In the genomic region with DNA sequence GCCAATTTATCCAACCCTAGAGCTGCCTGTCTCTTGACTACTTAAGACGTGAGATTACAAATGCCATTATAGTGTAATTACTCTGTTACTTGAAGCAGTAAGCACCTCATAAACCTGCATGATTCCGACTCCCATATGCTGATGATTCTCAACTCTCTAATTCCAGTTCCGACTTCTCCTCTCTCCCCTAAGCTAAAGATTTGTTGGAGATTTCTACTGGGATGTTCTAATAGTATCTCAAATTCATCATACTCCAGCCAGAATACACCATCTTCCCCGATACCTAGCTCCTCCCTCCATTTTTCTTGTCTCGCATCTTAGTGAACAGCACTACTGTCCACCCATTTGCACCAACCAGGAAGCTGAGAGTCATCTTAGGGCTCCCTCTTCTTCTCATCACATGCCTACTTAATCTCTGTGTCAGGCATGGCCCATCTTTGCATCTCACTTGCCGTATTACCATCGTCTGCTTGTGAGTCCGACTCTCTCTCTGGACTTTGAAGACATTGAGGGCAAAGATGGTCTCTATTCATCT, we compare ENCODE assay signal across 1 cellular context.
TF ChIP-seq lines count a peak whose summit lies in the region.

No MANE protein-coding gene starts in this region.

TF ChIP-seq in K562, 482 proteins besides CTCF, POLR2A, EP300 and RAD21 (continued from another document and continues in another):
- TF ChIP-seq SAFB2 (IDR thresholded peaks at IDR 0.05; ENCODE audit: borderline replicate concordance, low read depth, low read length, severe bottlenecking), result no peak
- TF ChIP-seq TOE1 (IDR thresholded peaks at IDR 0.05; ENCODE audit: borderline replicate concordance), result no peak
- no peak for TF ChIP-seq TOE1 (CRISPR knock-in tag; IDR thresholded peaks at IDR 0.05; ENCODE audit: borderline replicate concordance, low read depth)
- TF ChIP-seq, protein P1, sequence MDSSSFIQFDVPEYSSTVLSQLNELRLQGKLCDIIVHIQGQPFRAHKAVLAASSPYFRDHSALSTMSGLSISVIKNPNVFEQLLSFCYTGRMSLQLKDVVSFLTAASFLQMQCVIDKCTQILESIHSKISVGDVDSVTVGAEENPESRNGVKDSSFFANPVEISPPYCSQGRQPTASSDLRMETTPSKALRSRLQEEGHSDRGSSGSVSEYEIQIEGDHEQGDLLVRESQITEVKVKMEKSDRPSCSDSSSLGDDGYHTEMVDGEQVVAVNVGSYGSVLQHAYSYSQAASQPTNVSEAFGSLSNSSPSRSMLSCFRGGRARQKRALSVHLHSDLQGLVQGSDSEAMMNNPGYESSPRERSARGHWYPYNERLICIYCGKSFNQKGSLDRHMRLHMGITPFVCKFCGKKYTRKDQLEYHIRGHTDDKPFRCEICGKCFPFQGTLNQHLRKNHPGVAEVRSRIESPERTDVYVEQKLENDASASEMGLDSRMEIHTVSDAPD (CRISPR knock-in tag; IDR thresholded peaks at IDR 0.05), result no peak
- 0 out of 2 replicates have a peak, but pooled peaks have one; percentile 34 for TF ChIP-seq ELF4 (CRISPR knock-in tag; IDR thresholded peaks at IDR 0.05)
- no peak for TF ChIP-seq ZNF347 (CRISPR knock-in tag; IDR thresholded peaks at IDR 0.05; ENCODE audit: low read depth)
- TF ChIP-seq SPI1 (IDR thresholded peaks at IDR 0.05; ENCODE audit: borderline replicate concordance, low read depth, low read length), result no peak
- TF ChIP-seq ZC3H11A (IDR thresholded peaks at IDR 0.05; ENCODE audit: low read depth, low read length), result no peak
- no peak for TF ChIP-seq PRMT5 (CRISPR knock-in tag; IDR thresholded peaks at IDR 0.05)
- no peak for TF ChIP-seq SREBF2 (CRISPR knock-in tag; IDR thresholded peaks at IDR 0.05)
- 0 out of 2 replicates have a peak, but pooled peaks have one; percentile 13 for TF ChIP-seq PTTG1 (tag; IDR thresholded peaks at IDR 0.05; ENCODE audit: low read depth)
- TF ChIP-seq, protein P2, sequence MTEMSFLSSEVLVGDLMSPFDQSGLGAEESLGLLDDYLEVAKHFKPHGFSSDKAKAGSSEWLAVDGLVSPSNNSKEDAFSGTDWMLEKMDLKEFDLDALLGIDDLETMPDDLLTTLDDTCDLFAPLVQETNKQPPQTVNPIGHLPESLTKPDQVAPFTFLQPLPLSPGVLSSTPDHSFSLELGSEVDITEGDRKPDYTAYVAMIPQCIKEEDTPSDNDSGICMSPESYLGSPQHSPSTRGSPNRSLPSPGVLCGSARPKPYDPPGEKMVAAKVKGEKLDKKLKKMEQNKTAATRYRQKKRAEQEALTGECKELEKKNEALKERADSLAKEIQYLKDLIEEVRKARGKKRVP (CRISPR knock-in tag; IDR thresholded peaks at IDR 0.05), result no peak
- TF ChIP-seq, protein P3, sequence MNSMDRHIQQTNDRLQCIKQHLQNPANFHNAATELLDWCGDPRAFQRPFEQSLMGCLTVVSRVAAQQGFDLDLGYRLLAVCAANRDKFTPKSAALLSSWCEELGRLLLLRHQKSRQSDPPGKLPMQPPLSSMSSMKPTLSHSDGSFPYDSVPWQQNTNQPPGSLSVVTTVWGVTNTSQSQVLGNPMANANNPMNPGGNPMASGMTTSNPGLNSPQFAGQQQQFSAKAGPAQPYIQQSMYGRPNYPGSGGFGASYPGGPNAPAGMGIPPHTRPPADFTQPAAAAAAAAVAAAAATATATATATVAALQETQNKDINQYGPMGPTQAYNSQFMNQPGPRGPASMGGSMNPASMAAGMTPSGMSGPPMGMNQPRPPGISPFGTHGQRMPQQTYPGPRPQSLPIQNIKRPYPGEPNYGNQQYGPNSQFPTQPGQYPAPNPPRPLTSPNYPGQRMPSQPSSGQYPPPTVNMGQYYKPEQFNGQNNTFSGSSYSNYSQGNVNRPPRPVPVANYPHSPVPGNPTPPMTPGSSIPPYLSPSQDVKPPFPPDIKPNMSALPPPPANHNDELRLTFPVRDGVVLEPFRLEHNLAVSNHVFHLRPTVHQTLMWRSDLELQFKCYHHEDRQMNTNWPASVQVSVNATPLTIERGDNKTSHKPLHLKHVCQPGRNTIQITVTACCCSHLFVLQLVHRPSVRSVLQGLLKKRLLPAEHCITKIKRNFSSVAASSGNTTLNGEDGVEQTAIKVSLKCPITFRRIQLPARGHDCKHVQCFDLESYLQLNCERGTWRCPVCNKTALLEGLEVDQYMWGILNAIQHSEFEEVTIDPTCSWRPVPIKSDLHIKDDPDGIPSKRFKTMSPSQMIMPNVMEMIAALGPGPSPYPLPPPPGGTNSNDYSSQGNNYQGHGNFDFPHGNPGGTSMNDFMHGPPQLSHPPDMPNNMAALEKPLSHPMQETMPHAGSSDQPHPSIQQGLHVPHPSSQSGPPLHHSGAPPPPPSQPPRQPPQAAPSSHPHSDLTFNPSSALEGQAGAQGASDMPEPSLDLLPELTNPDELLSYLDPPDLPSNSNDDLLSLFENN (IDR thresholded peaks at IDR 0.05; ENCODE audit: low read depth in 2 of 2, low read length in 2 of 2), result no peak
- peak; percentile 30 for TF ChIP-seq ASH1L (IDR thresholded peaks at IDR 0.05; ENCODE audit: borderline replicate concordance, low read depth, partially characterized antibody)
- TF ChIP-seq DDX20 (tag; IDR thresholded peaks at IDR 0.05; ENCODE audit: low read depth), result 0 out of 2 replicates have a peak, but pooled peaks have one; percentile 17
- TF ChIP-seq THRAP3 (IDR thresholded peaks at IDR 0.05; ENCODE audit: borderline replicate concordance), result peak; percentile 45; the same call in 1 of the 2 replicates
- TF ChIP-seq, protein P4, sequence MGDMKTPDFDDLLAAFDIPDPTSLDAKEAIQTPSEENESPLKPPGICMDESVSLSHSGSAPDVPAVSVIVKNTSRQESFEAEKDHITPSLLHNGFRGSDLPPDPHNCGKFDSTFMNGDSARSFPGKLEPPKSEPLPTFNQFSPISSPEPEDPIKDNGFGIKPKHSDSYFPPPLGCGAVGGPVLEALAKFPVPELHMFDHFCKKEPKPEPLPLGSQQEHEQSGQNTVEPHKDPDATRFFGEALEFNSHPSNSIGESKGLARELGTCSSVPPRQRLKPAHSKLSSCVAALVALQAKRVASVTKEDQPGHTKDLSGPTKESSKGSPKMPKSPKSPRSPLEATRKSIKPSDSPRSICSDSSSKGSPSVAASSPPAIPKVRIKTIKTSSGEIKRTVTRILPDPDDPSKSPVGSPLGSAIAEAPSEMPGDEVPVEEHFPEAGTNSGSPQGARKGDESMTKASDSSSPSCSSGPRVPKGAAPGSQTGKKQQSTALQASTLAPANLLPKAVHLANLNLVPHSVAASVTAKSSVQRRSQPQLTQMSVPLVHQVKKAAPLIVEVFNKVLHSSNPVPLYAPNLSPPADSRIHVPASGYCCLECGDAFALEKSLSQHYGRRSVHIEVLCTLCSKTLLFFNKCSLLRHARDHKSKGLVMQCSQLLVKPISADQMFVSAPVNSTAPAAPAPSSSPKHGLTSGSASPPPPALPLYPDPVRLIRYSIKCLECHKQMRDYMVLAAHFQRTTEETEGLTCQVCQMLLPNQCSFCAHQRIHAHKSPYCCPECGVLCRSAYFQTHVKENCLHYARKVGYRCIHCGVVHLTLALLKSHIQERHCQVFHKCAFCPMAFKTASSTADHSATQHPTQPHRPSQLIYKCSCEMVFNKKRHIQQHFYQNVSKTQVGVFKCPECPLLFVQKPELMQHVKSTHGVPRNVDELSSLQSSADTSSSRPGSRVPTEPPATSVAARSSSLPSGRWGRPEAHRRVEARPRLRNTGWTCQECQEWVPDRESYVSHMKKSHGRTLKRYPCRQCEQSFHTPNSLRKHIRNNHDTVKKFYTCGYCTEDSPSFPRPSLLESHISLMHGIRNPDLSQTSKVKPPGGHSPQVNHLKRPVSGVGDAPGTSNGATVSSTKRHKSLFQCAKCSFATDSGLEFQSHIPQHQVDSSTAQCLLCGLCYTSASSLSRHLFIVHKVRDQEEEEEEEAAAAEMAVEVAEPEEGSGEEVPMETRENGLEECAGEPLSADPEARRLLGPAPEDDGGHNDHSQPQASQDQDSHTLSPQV (IDR thresholded peaks at IDR 0.05), result 0 out of 2 replicates have a peak, but pooled peaks have one; percentile 3
- TF ChIP-seq GATAD2A (IDR thresholded peaks at IDR 0.05), result no peak
- TF ChIP-seq ZNF146 (CRISPR knock-in tag; IDR thresholded peaks at IDR 0.05; ENCODE audit: unreplicated experiment), result no peak
- no peak for TF ChIP-seq MEF2D (tag; conservative IDR thresholded peaks at IDR 0.05; ENCODE audit: low read depth)
- no peak for TF ChIP-seq ZC3H4 (CRISPR knock-in tag; IDR thresholded peaks at IDR 0.05; ENCODE audit: borderline replicate concordance)
- TF ChIP-seq, protein P5, sequence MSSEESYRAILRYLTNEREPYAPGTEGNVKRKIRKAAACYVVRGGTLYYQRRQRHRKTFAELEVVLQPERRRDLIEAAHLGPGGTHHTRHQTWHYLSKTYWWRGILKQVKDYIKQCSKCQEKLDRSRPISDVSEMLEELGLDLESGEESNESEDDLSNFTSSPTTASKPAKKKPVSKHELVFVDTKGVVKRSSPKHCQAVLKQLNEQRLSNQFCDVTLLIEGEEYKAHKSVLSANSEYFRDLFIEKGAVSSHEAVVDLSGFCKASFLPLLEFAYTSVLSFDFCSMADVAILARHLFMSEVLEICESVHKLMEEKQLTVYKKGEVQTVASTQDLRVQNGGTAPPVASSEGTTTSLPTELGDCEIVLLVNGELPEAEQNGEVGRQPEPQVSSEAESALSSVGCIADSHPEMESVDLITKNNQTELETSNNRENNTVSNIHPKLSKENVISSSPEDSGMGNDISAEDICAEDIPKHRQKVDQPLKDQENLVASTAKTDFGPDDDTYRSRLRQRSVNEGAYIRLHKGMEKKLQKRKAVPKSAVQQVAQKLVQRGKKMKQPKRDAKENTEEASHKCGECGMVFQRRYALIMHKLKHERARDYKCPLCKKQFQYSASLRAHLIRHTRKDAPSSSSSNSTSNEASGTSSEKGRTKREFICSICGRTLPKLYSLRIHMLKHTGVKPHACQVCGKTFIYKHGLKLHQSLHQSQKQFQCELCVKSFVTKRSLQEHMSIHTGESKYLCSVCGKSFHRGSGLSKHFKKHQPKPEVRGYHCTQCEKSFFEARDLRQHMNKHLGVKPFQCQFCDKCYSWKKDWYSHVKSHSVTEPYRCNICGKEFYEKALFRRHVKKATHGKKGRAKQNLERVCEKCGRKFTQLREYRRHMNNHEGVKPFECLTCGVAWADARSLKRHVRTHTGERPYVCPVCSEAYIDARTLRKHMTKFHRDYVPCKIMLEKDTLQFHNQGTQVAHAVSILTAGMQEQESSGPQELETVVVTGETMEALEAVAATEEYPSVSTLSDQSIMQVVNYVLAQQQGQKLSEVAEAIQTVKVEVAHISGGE (CRISPR knock-in tag; IDR thresholded peaks at IDR 0.05), result no peak
- TF ChIP-seq, protein P6, sequence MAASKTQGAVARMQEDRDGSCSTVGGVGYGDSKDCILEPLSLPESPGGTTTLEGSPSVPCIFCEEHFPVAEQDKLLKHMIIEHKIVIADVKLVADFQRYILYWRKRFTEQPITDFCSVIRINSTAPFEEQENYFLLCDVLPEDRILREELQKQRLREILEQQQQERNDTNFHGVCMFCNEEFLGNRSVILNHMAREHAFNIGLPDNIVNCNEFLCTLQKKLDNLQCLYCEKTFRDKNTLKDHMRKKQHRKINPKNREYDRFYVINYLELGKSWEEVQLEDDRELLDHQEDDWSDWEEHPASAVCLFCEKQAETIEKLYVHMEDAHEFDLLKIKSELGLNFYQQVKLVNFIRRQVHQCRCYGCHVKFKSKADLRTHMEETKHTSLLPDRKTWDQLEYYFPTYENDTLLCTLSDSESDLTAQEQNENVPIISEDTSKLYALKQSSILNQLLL (CRISPR knock-in tag; IDR thresholded peaks at IDR 0.05; ENCODE audit: borderline replicate concordance), result no peak
- TF ChIP-seq ZNF143 (CRISPR knock-in tag; IDR thresholded peaks at IDR 0.05), result no peak
- TF ChIP-seq TBP (optimal IDR thresholded peaks at IDR 0.05; ENCODE audit: low read depth, low read length), result no peak
- TF ChIP-seq CAMTA2 (CRISPR knock-in tag; conservative IDR thresholded peaks at IDR 0.05), result no peak
- TF ChIP-seq, protein P7, sequence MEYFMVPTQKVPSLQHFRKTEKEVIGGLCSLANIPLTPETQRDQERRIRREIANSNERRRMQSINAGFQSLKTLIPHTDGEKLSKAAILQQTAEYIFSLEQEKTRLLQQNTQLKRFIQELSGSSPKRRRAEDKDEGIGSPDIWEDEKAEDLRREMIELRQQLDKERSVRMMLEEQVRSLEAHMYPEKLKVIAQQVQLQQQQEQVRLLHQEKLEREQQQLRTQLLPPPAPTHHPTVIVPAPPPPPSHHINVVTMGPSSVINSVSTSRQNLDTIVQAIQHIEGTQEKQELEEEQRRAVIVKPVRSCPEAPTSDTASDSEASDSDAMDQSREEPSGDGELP (CRISPR knock-in tag; IDR thresholded peaks at IDR 0.05; ENCODE audit: borderline replicate concordance), result no peak
- TF ChIP-seq, protein P8, sequence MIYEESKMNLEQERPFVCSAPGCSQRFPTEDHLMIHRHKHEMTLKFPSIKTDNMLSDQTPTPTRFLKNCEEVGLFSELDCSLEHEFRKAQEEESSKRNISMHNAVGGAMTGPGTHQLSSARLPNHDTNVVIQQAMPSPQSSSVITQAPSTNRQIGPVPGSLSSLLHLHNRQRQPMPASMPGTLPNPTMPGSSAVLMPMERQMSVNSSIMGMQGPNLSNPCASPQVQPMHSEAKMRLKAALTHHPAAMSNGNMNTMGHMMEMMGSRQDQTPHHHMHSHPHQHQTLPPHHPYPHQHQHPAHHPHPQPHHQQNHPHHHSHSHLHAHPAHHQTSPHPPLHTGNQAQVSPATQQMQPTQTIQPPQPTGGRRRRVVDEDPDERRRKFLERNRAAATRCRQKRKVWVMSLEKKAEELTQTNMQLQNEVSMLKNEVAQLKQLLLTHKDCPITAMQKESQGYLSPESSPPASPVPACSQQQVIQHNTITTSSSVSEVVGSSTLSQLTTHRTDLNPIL (CRISPR knock-in tag; IDR thresholded peaks at IDR 0.05), result no peak
- TF ChIP-seq PHF20 (IDR thresholded peaks at IDR 0.05; ENCODE audit: partially characterized antibody), result no peak
- 0 out of 4 replicates have a peak, but pooled peaks of 1 of the 2 experiments have one; percentile 5 for TF ChIP-seq SRF (CRISPR knock-in tag; IDR thresholded peaks at IDR 0.05)
- TF ChIP-seq KAT2B (IDR thresholded peaks at IDR 0.05; ENCODE audit: low read depth, low read length), result no peak
- TF ChIP-seq SRSF9 (IDR thresholded peaks at IDR 0.05; ENCODE audit: borderline replicate concordance, low read depth, low read length), result no peak
